Comparison of ENCODE assay signal across 8 cellular contexts in genomic region chr16:4734063-4734729, GRCh38. TPM values are rescaled to one million over a fixed set of nuclear protein-coding genes. Genes with fewer than 3 reads are reported as not detected.
DNase-seq lines count a peak whose midpoint lies in the region; ATAC-seq and TF ChIP-seq lines count a peak whose summit lies in the region.

A gene with protein sequence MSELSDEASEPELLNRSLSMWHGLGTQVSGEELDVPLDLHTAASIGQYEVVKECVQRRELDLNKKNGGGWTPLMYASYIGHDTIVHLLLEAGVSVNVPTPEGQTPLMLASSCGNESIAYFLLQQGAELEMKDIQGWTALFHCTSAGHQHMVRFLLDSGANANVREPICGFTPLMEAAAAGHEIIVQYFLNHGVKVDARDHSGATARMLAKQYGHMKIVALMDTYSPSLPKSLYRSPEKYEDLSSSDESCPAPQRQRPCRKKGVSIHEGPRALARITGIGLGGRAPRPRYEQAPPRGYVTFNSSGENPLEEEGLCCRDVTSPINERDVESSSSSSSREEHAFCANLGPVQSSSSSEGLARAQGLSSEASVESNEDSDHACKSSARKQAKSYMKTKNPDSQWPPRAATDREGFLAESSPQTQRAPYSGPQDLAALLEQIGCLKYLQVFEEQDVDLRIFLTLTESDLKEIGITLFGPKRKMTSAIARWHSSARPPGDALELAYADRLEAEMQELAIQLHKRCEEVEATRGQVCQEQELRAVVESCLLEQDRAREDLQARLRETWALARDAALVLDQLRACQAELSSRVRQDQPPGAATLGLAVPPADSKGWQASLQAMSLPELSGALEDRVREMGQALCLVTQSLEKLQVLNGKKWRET (minus strand): TSS chr16:4734271. CDS start chr16:4730149, 4,122 bp downstream.
TSS of gene DNAAF8 (plus strand) at chr16:4734537. CDS start at chr16:4736515, 1,978 bp downstream.

- H3K9me3 Mint-ChIP-seq in chondrocyte (ENCODE audit: low read depth) = no peaks in the 10 kb centered on the region

- no peaks in the 10 kb centered on the region for H3K27me3 Mint-ChIP-seq in chondrocyte (ENCODE audit: low read depth)

- no peak for TF ChIP-seq CTCF in chondrocyte (IDR thresholded peaks at IDR 0.05)

- H3K4me3 Mint-ChIP-seq in chondrocyte (ENCODE audit: unreplicated experiment) = peak within 1 kb of the TSS; percentile 92

- peak; percentile 83 for ATAC-seq in GM19025 (IDR thresholded peaks at IDR 0.05; ENCODE audit: low read depth, unreplicated experiment)
- ATAC-seq in HG03280 (IDR thresholded peaks at IDR 0.05; ENCODE audit: unreplicated experiment) = peak; percentile 78

- H3K4me1 Mint-ChIP-seq in chondrocyte (ENCODE audit: low read depth) = peaks cover 15% of the 10 kb centered on the region

- peaks cover 6% of the 10 kb centered on the region for H3K36me3 Mint-ChIP-seq in chondrocyte (ENCODE audit: low read depth)

- H3K27ac Mint-ChIP-seq in chondrocyte (ENCODE audit: unreplicated experiment) = peak within 1 kb of the TSS; percentile 89

- DNase-seq in AG20443 (ENCODE audit: low spot score) (peak; percentile 99), NCI-H446 (lab: John Stamatoyannopoulos, UW) (peak; percentile 64 to 93), chondrocyte (ENCODE audit: low spot score) (peak; percentile 99), kidney glomerular epithelial cell (lab: John Stamatoyannopoulos, UW) (peak; percentile 92)
- peak; percentile 67 for DNase-seq in activated CD4-positive, alpha-beta T cell treated with anti-CD3 and anti-CD28 coated beads for 1 hour
- peak; percentile 58 to 72 for DNase-seq in stimulated activated CD4-positive, alpha-beta T cell treated with anti-CD3 and anti-CD28 coated beads, Interleukin-15, amount 100 ng/mL, for 48 hours (ENCODE audit: low read depth in 2 of 2)

RNA-seq across cellular contexts. Expression of the first gene that starts in this region (rescaled TPM):
- total RNA-seq in chondrocyte = 21.8 to 30.6 TPM (median 24.9 TPM) in 3 replicates

RNA-seq across cellular contexts. Expression of gene DNAAF8, which starts in this region (rescaled TPM):
- 2.0 to 2.6 TPM (median 2.2 TPM) in 3 replicates for total RNA-seq in chondrocyte

Comparison
In these comparisons a context has a peak if more than half of its experiments do, and no peak if none do; other contexts are left out.
1. Peak in every context shown above with its lines: DNase-seq and ATAC-seq.